18 cellular contexts compared by ENCODE assay signal in genomic region chr1:109210058-109210457, GRCh38.
"Had no signal": no experiment of that assay in that cellular context is flagged by ENCODE, and none has a peak within 500 bp of the region (broad histone marks: within the 10 kb centered on the region; RNA-seq: fewer than 3 reads in every experiment).

No MANE protein-coding gene starts in this region.

- H3K4me1 ChIP-seq: parathyroid adenoma had no signal

- H3K36me3 ChIP-seq: left lung, transverse colon had no signal

- H3K9me3 ChIP-seq: body of pancreas, left lung, transverse colon had no signal

- ATAC-seq: activated CD4-positive, alpha-beta T cell treated with anti-CD3 and anti-CD28 coated beads for 36 hours; activated T-cell treated with anti-CD3 and anti-CD28 coated beads, Interleukin-2, amount 50 U/mL, for 4 hours; body of pancreas; left lung; naive thymus-derived CD4-positive, alpha-beta T cell; T-helper 17 cell had no signal

- H3K27me3 ChIP-seq: body of pancreas, left lung, transverse colon had no signal

- DNase-seq: activated CD4-positive, alpha-beta memory T cell treated with anti-CD3 and anti-CD28 coated beads for 36 hours; activated CD4-positive, alpha-beta T cell treated with anti-CD3 and anti-CD28 coated beads for 36 hours; activated effector memory CD4-positive, alpha-beta T cell treated with Interleukin-2 at 50 U/mL for 16 hours; activated naive CD4-positive, alpha-beta T cell treated with anti-CD3 and anti-CD28 coated beads, Interleukin-2, amount 50 U/mL, for 16 hours; activated T-cell treated with anti-CD3 and anti-CD28 coated beads, Interleukin-2, amount 50 U/mL, for 4 hours; amygdala; effector memory CD4-positive, alpha-beta T cell; islet precursor cell; left lung; naive thymus-derived CD4-positive, alpha-beta T cell; retina; stimulated activated CD4-positive, alpha-beta T cell treated with anti-CD3 and anti-CD28 coated beads, Interleukin-15, amount 100 ng/mL, for 24 hours; stimulated activated CD4-positive, alpha-beta T cell treated with anti-CD3 and anti-CD28 coated beads, Interleukin-4, amount 100 ng/mL, for 1 hour; stimulated activated naive CD4-positive, alpha-beta T cell; T-helper 17 cell; transverse colon had no signal

- H3K4me3 ChIP-seq: body of pancreas, left lung had no signal

- H3K27ac ChIP-seq: body of pancreas, left lung, parathyroid adenoma, transverse colon had no signal
